In genomic region chr1:170735366-170736263, GRCh38 we compare ENCODE assay signal across 12 cellular contexts.
"Had no signal": no experiment of that assay in that cellular context is flagged by ENCODE, and none has a peak within 500 bp of the region (broad histone marks: within the 10 kb centered on the region; RNA-seq: fewer than 3 reads in every experiment).

No MANE protein-coding gene starts in this region.

- DNase-seq: activated CD4-positive, alpha-beta T cell treated with anti-CD3 and anti-CD28 coated beads, Interleukin-2, amount 50 U/mL, for 4 hours; activated CD4-positive, CD25-positive, alpha-beta regulatory T cell treated with anti-CD3 and anti-CD28 coated beads, Interleukin-2, amount 50 U/mL, for 72 hours; activated effector memory CD4-positive, alpha-beta T cell treated with anti-CD3 and anti-CD28 coated beads, Interleukin-2, amount 50 U/mL, for 16 hours; activated T-cell treated with anti-CD3 and anti-CD28 coated beads, Interleukin-2, amount 50 U/mL, for 1 hour; amygdala; stimulated activated CD4-positive, alpha-beta T cell treated with anti-CD3 and anti-CD28 coated beads, Interleukin-2, amount 100 ng/mL, for 24 hours; stimulated activated naive CD4-positive, alpha-beta T cell treated with Interleukin-2 at 50 U/mL for 16 hours had no signal

- H3K4me3 ChIP-seq: esophagus muscularis mucosa had no signal

- H3K36me3 Mint-ChIP-seq: activated naive CD4-positive, alpha-beta T cell treated with anti-CD3 and anti-CD28 coated beads, Interleukin-2, amount 50 U/mL, for 72 hours had no signal

- H3K4me3 Mint-ChIP-seq: T-helper 2 cell treated with Interferon-gamma antibody and Interleukin-4, amounts not matched to agents 5 μg/mL and 100 μg/mL, for 36 hours had no signal

- ATAC-seq: activated naive CD4-positive, alpha-beta T cell treated with anti-CD3 and anti-CD28 coated beads, Interleukin-2, amount 50 U/mL, for 72 hours had no signal

- H3K27ac Mint-ChIP-seq: activated naive CD4-positive, alpha-beta T cell treated with anti-CD3 and anti-CD28 coated beads, Interleukin-2, amount 50 U/mL, for 72 hours; T-helper 2 cell treated with Interferon-gamma antibody and Interleukin-4, amounts not matched to agents 5 μg/mL and 100 μg/mL, for 36 hours had no signal

- H3K9me3 ChIP-seq: esophagus muscularis mucosa had no signal

- H3K9me3 Mint-ChIP-seq: T-helper 2 cell treated with Interferon-gamma antibody and Interleukin-4, amounts not matched to agents 5 μg/mL and 100 μg/mL, for 36 hours had no signal

- FAIRE-seq: endometrium, keratinocyte had no signal

- H3K27ac ChIP-seq: esophagus muscularis mucosa had no signal
